Comparison of ENCODE assay signal across 22 cellular contexts in genomic region chr16:86092586-86093480, GRCh38.
"Had no signal": no experiment of that assay in that cellular context is flagged by ENCODE, and none has a peak within 500 bp of the region (broad histone marks: within the 10 kb centered on the region; RNA-seq: fewer than 3 reads in every experiment).

No MANE protein-coding gene starts in this region.

- H3K27me3 ChIP-seq: gastroesophageal sphincter, left lung, thyroid gland, upper lobe of left lung, vagina had no signal

- ATAC-seq: effector memory CD8-positive, alpha-beta T cell; gastroesophageal sphincter; left lung; sciatic nerve had no signal

- DNase-seq: effector memory CD8-positive, alpha-beta T cell; esophagus squamous epithelium; foreskin fibroblast; glutamatergic neuron; islet precursor cell; mesenchymal stem cell; naive B cell; nephron progenitor cell; stimulated activated CD4-positive, alpha-beta T cell treated with anti-CD3 and anti-CD28 coated beads, Interleukin-12 subunit alpha, Interleukin-12 subunit beta, amount 100 ng/mL, for 4 hours; stimulated activated CD4-positive, alpha-beta T cell treated with anti-CD3 and anti-CD28 coated beads, Interleukin-2, amount 100 ng/mL, for 48 hours; stimulated activated naive CD4-positive, alpha-beta T cell treated with Interleukin-2 at 50 U/mL for 16 hours; thyroid gland; upper lobe of left lung had no signal

- H3K27me3 Mint-ChIP-seq: dendritic cell treated with granulocyte-macrophage colony-stimulating factor and Interleukin-4, amounts not matched to agents 40 ng/mL and 50 ng/mL, for 4 days had no signal

- H3K9me3 ChIP-seq: esophagus squamous epithelium, gastroesophageal sphincter, left lung, neutrophil, thyroid gland, upper lobe of left lung, vagina had no signal

- H3K36me3 Mint-ChIP-seq: naive B cell had no signal

- FAIRE-seq: colon had no signal

- H3K36me3 ChIP-seq: esophagus squamous epithelium, gastroesophageal sphincter, left lung, neutrophil, thyroid gland, upper lobe of left lung, vagina had no signal

- H3K27ac Mint-ChIP-seq: dendritic cell treated with granulocyte-macrophage colony-stimulating factor and Interleukin-4, amounts not matched to agents 40 ng/mL and 50 ng/mL, for 4 days; effector memory CD8-positive, alpha-beta T cell; naive B cell; nephron progenitor cell had no signal

- H3K4me3 ChIP-seq: esophagus squamous epithelium, gastroesophageal sphincter, left lung, lung, skin epidermis, thyroid gland, upper lobe of left lung, vagina had no signal

- H3K4me3 Mint-ChIP-seq: dendritic cell treated with granulocyte-macrophage colony-stimulating factor and Interleukin-4, amounts not matched to agents 40 ng/mL and 50 ng/mL, for 4 days; effector memory CD8-positive, alpha-beta T cell; nephron progenitor cell had no signal

- H3K27ac ChIP-seq: esophagus squamous epithelium, left lung, neutrophil, skin epidermis, thyroid gland, upper lobe of left lung, vagina had no signal

- H3K4me1 ChIP-seq: esophagus squamous epithelium, thyroid gland, vagina had no signal

- H3K9me3 Mint-ChIP-seq: dendritic cell treated with granulocyte-macrophage colony-stimulating factor and Interleukin-4, amounts not matched to agents 40 ng/mL and 50 ng/mL, for 4 days; effector memory CD8-positive, alpha-beta T cell; naive B cell had no signal
